ENCODE assay signal across 24 cellular contexts in genomic region chr12:65566776-65567175, GRCh38.
DNase-seq lines count a peak whose midpoint lies in the region; ATAC-seq and TF ChIP-seq lines count a peak whose summit lies in the region.
"Had no signal": no experiment of that assay in that cellular context is flagged by ENCODE, and none has a peak within 500 bp of the region (broad histone marks: within the 10 kb centered on the region; RNA-seq: fewer than 3 reads in every experiment).

No MANE protein-coding gene starts in this region.

- H3K9me3 ChIP-seq in cardiac muscle cell (ENCODE audit: low read depth) = no peaks in the 10 kb centered on the region
- no peaks in the 10 kb centered on the region for H3K9me3 ChIP-seq in right cardiac atrium (ENCODE audit: control insufficient read depth, low read length)
- no peaks in the 10 kb centered on the region for H3K9me3 ChIP-seq in SK-N-SH
- no peaks in the 10 kb centered on the region for H3K9me3 ChIP-seq in smooth muscle cell (replicated peaks; ENCODE audit: low read depth)
- H3K9me3 ChIP-seq: tibial nerve had no signal

- H3K4me1 ChIP-seq in cardiac muscle cell (ENCODE audit: low read depth) = peaks cover 48% of the 10 kb centered on the region
- H3K4me1 ChIP-seq in right cardiac atrium (ENCODE audit: control insufficient read depth, insufficient read depth, low read length) = peaks cover 9% of the 10 kb centered on the region
- H3K4me1 ChIP-seq in SK-N-SH (ENCODE audit: control insufficient read depth in 1 of 2, insufficient read depth in 2 of 2, low read depth in 1 of 2, low read length in 1 of 2) = peaks cover 0 to 66% of the 10 kb centered on the region in 2 experiments; a peak in 3 of 4 replicates
- peaks cover 8% of the 10 kb centered on the region for H3K4me1 ChIP-seq in smooth muscle cell (ENCODE audit: low read depth)

- H3K27ac ChIP-seq in cardiac muscle cell (peak overlapping the region; percentile 81), right cardiac atrium (ENCODE audit: low read length) (no peak overlapping the region), SK-N-SH (ENCODE audit: low read depth in 2 of 2, low read length in 1 of 2) (peak overlapping the region; percentile 91 to 99; a peak in 3 of 4 replicates), smooth muscle cell (ENCODE audit: low read depth) (peak overlapping the region; percentile 86)
- H3K27ac ChIP-seq: BLaER1 treated with 17β-estradiol and CSF1 and Interleukin-3, amounts not matched to agents 10 nM and 100 nM; tibial nerve had no signal

- H3K9ac ChIP-seq in SK-N-SH (peak overlapping the region; percentile 84), smooth muscle cell (ENCODE audit: low read depth) (peak overlapping the region; percentile 65)
- H3K9ac ChIP-seq: BLaER1 treated with 17β-estradiol and CSF1 and Interleukin-3, amounts not matched to agents 10 nM and 100 nM had no signal

- no peaks in the 10 kb centered on the region for H3K9me2 ChIP-seq in SK-N-SH

- CTCF ChIA-PET in SK-N-SH (lab: Yijun Ruan, JAX) = interaction anchor here (1.0 kb wide), 1 partner anchor 10 kb away, joined by 3 read pairs; no protein-coding TSS in a partner anchor

- 34% methylated on average over 1 of the region's 1 CpG for WGBS in right cardiac atrium
- WGBS in SK-N-SH (ENCODE audit: low lambda C conversion rate) = 8% methylated on average over 1 of the region's 1 CpG
- 6% methylated on average over 1 of the region's 1 CpG for WGBS in smooth muscle cell (ENCODE audit: low lambda C conversion rate)

- H2AFZ ChIP-seq in SK-N-SH (ENCODE audit: low read depth) (no peak overlapping the region), smooth muscle cell (ENCODE audit: low read depth) (no peak overlapping the region)

- no peak overlapping the region for H3K4me3 ChIP-seq in cardiac muscle cell
- no peak overlapping the region for H3K4me3 ChIP-seq in right cardiac atrium (ENCODE audit: low read length)
- H3K4me3 ChIP-seq in SK-N-SH (ENCODE audit: low read depth in 2 of 2, low read length in 1 of 2) = no peak overlapping the region
- no peak overlapping the region for H3K4me3 ChIP-seq in fibroblast of pulmonary artery (replicated peaks; ENCODE audit: low read depth, low read length)
- peak overlapping the region; percentile 10 for H3K4me3 ChIP-seq in smooth muscle cell
- H3K4me3 ChIP-seq: BLaER1 treated with 17β-estradiol and CSF1 and Interleukin-3, amounts not matched to agents 10 nM and 100 nM; skin epidermis; tibial nerve had no signal

- no peaks in the 10 kb centered on the region for H3K27me3 ChIP-seq in cardiac muscle cell
- H3K27me3 ChIP-seq in right cardiac atrium (ENCODE audit: control insufficient read depth, insufficient read depth) = no peaks in the 10 kb centered on the region
- no peaks in the 10 kb centered on the region for H3K27me3 ChIP-seq in SK-N-SH (ENCODE audit: insufficient read depth)
- no peaks in the 10 kb centered on the region for H3K27me3 ChIP-seq in smooth muscle cell (ENCODE audit: low read depth)
- H3K27me3 ChIP-seq: BLaER1 treated with 17β-estradiol and CSF1 and Interleukin-3, amounts not matched to agents 10 nM and 100 nM; tibial nerve had no signal

- ATAC-seq in right cardiac atrium (no peak), GM18520 (IDR thresholded peaks at IDR 0.05; ENCODE audit: unreplicated experiment) (no peak), GM21619 (IDR thresholded peaks at IDR 0.05; ENCODE audit: unreplicated experiment) (no peak)
- ATAC-seq: activated CD8-positive, alpha-beta memory T cell treated with anti-CD3 and anti-CD28 coated beads, Interleukin-2, amount 10 ng/mL, durations not matched to agents 7 days and 5 days; stimulated activated naive CD8-positive, alpha-beta T cell treated with anti-CD3 and anti-CD28 coated beads, Interleukin-15, Interleukin-2, amounts not matched to agents 100 U/mL and 50 U/mL, for 24 hours had no signal

- H4K20me1 ChIP-seq in SK-N-SH (ENCODE audit: insufficient read depth) (no peaks in the 10 kb centered on the region), smooth muscle cell (ENCODE audit: low read depth) (no peaks in the 10 kb centered on the region)
- H4K20me1 ChIP-seq: BLaER1 treated with 17β-estradiol and CSF1 and Interleukin-3, amounts not matched to agents 10 nM and 100 nM had no signal

- H3K79me2 ChIP-seq in SK-N-SH (ENCODE audit: insufficient read depth) (peaks cover 46% of the 10 kb centered on the region), smooth muscle cell (ENCODE audit: low read depth) (no peaks in the 10 kb centered on the region)

- TF ChIP-seq EP300 in SK-N-SH (IDR thresholded peaks at IDR 0.05; ENCODE audit: borderline replicate concordance in 1 of 2, low read depth in 1 of 2, low read length in 1 of 2) = no peak; a peak in 1 of 4 replicates

- DNase-seq in cardiac muscle cell (ENCODE audit: low read depth in 1 of 2, low spot score in 1 of 2) (peak in 1 of 2 donors; percentile 9), right cardiac atrium (no peak), SK-N-SH (no peak), fibroblast of pulmonary artery (ENCODE audit: low read depth) (peak; percentile 30), smooth muscle cell (lab: John Stamatoyannopoulos, UW; ENCODE audit: unreplicated experiment) (no peak)
- DNase-seq in activated CD4-positive, alpha-beta T cell treated with anti-CD3 and anti-CD28 coated beads for 1 hour = no peak
- DNase-seq: 8988T; activated CD4-positive, alpha-beta T cell treated with anti-CD3 and anti-CD28 coated beads for 4 hours; activated CD8-positive, alpha-beta memory T cell treated with anti-CD3 and anti-CD28 coated beads, Interleukin-2, amount 10 ng/mL, durations not matched to agents 7 days and 5 days; Calu3; hypothalamus; MM.1S; natural killer cell; NCI-H146; NCI-H2171 treated with DMSO at 0.1 percent for 48 hours; NCI-H69; posterior cingulate gyrus; RPMI8226; stimulated activated naive CD8-positive, alpha-beta T cell treated with anti-CD3 and anti-CD28 coated beads, Interleukin-15, Interleukin-2, amounts not matched to agents 100 U/mL and 50 U/mL, for 24 hours had no signal

- intact Hi-C loops in right cardiac atrium (cut with DNase I) = loop anchor here in 1 of 4 donors (10.0 kb wide), 1 partner anchor 518 kb away; no protein-coding TSS in a partner anchor

- H3K36me3 ChIP-seq in cardiac muscle cell = no peaks in the 10 kb centered on the region
- H3K36me3 ChIP-seq in SK-N-SH (replicated peaks in 1 of 2; ENCODE audit: control insufficient read depth in 1 of 2, insufficient read depth in 2 of 2, low read length in 1 of 2) = peaks cover 0 to 31% of the 10 kb centered on the region in 2 experiments
- no peaks in the 10 kb centered on the region for H3K36me3 ChIP-seq in smooth muscle cell (ENCODE audit: low read depth)
- H3K36me3 ChIP-seq: BLaER1 treated with 17β-estradiol and CSF1 and Interleukin-3, amounts not matched to agents 10 nM and 100 nM; tibial nerve had no signal

- peak overlapping the region; percentile 72 for H3K4me2 ChIP-seq in SK-N-SH
- peak overlapping the region; percentile 74 for H3K4me2 ChIP-seq in smooth muscle cell

- POLR2A ChIA-PET in SK-N-SH (lab: Yijun Ruan, JAX) = no interaction called here

- TF ChIP-seq CTCF in cardiac muscle cell (IDR thresholded peaks at IDR 0.05; ENCODE audit: low read depth, low read length) (no peak), SK-N-SH (IDR thresholded peaks at IDR 0.05) (no peak), fibroblast of pulmonary artery (IDR thresholded peaks at IDR 0.05; ENCODE audit: low read length, missing control alignments) (no peak), smooth muscle cell (IDR thresholded peaks at IDR 0.05; ENCODE audit: borderline replicate concordance, insufficient read depth, poor library complexity, severe bottlenecking) (no peak)

- H3F3A ChIP-seq in SK-N-SH (replicated peaks; ENCODE audit: insufficient read depth) (peaks cover 65% of the 10 kb centered on the region), smooth muscle cell (ENCODE audit: low read depth) (peaks cover 17% of the 10 kb centered on the region)

- TF ChIP-seq RAD21 in SK-N-SH (IDR thresholded peaks at IDR 0.05; ENCODE audit: low read length) = no peak

TF ChIP-seq in SK-N-SH, 30 proteins besides CTCF, POLR2A, EP300 and RAD21 (continues in another document):
- TF ChIP-seq TAF1 (IDR thresholded peaks at IDR 0.05; ENCODE audit: borderline replicate concordance, low read depth, low read length) = no peak
- TF ChIP-seq MXI1 (IDR thresholded peaks at IDR 0.05; ENCODE audit: low read depth, low read length) = no peak
- no peak for TF ChIP-seq GABPA (IDR thresholded peaks at IDR 0.05; ENCODE audit: low read depth)
- no peak for TF ChIP-seq SMC3 (IDR thresholded peaks at IDR 0.05; ENCODE audit: low read depth, low read length)
- no peak for TF ChIP-seq RFX5 (IDR thresholded peaks at IDR 0.05; ENCODE audit: low read length)
- no peak for TF ChIP-seq ELF1 (IDR thresholded peaks at IDR 0.05)
- no peak for TF ChIP-seq SIN3A (IDR thresholded peaks at IDR 0.05; ENCODE audit: borderline replicate concordance, low read depth, low read length)
- no peak for TF ChIP-seq POLR2AphosphoS5 (IDR thresholded peaks at IDR 0.05; ENCODE audit: low read depth, low read length)
- peak; percentile 74 for TF ChIP-seq MEF2A (IDR thresholded peaks at IDR 0.05; ENCODE audit: borderline replicate concordance, low read depth)
- TF ChIP-seq, protein P1, sequence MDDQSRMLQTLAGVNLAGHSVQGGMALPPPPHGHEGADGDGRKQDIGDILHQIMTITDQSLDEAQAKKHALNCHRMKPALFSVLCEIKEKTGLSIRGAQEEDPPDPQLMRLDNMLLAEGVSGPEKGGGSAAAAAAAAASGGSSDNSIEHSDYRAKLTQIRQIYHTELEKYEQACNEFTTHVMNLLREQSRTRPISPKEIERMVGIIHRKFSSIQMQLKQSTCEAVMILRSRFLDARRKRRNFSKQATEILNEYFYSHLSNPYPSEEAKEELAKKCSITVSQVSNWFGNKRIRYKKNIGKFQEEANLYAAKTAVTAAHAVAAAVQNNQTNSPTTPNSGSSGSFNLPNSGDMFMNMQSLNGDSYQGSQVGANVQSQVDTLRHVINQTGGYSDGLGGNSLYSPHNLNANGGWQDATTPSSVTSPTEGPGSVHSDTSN (IDR thresholded peaks at IDR 0.05) = peak; percentile 64; the same call in 1 of the 2 replicates
- TF ChIP-seq FOXM1 (IDR thresholded peaks at IDR 0.05; ENCODE audit: low read depth) = no peak
- no peak for TF ChIP-seq CHD2 (IDR thresholded peaks at IDR 0.05; ENCODE audit: low read length, partially characterized antibody)
- TF ChIP-seq MAX (IDR thresholded peaks at IDR 0.05; ENCODE audit: low read depth) = no peak
- TF ChIP-seq USF2 (IDR thresholded peaks at IDR 0.05; ENCODE audit: borderline replicate concordance, low read depth, low read length) = no peak
